ENCODE assay signal across 8 cellular contexts in genomic region chr11:62573592-62574362, GRCh38. TPM values are rescaled to one million over a fixed set of nuclear protein-coding genes. Genes with fewer than 3 reads are reported as not detected.
DNase-seq lines count a peak whose midpoint lies in the region; ATAC-seq and TF ChIP-seq lines count a peak whose summit lies in the region.

A gene with protein sequence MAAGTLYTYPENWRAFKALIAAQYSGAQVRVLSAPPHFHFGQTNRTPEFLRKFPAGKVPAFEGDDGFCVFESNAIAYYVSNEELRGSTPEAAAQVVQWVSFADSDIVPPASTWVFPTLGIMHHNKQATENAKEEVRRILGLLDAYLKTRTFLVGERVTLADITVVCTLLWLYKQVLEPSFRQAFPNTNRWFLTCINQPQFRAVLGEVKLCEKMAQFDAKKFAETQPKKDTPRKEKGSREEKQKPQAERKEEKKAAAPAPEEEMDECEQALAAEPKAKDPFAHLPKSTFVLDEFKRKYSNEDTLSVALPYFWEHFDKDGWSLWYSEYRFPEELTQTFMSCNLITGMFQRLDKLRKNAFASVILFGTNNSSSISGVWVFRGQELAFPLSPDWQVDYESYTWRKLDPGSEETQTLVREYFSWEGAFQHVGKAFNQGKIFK (minus strand): TSS chr11:62573891. CDS start chr11:62573842, 49 bp downstream.

- TF ChIP-seq CTCF in GM12864 (IDR thresholded peaks at IDR 0.05; ENCODE audit: low read depth, low read length, missing control alignments), result no peak
- no peak for TF ChIP-seq CTCF in parathyroid adenoma (IDR thresholded peaks at IDR 0.05)
- peak in 1 of 5 experiments; percentile 16 for TF ChIP-seq CTCF in tibial nerve (IDR thresholded peaks at IDR 0.05)

- peak; percentile 75 to 93 for TF ChIP-seq POLR2A in tibial nerve (IDR thresholded peaks at IDR 0.05)

- H3K36me3 ChIP-seq in parathyroid adenoma (ENCODE audit: control insufficient read depth, insufficient read depth, low read length) (no peaks in the 10 kb centered on the region), tibial nerve (peaks cover 2 to 75% (median 25%) of the 10 kb centered on the region in 3 donors)

- TF ChIP-seq EP300 in tibial nerve (IDR thresholded peaks at IDR 0.05), result peak; percentile 90 to 93

- H3K9me3 ChIP-seq in parathyroid adenoma (ENCODE audit: control insufficient read depth, low read length) (no peaks in the 10 kb centered on the region), tibial nerve (no peaks in the 10 kb centered on the region)

- H3K27ac ChIP-seq in parathyroid adenoma (peak within 1 kb of the TSS; percentile 80), tibial nerve (peak within 1 kb of the TSS; percentile 87 to 91 (median 88))

- H3K4me1 ChIP-seq in parathyroid adenoma (no peaks in the 10 kb centered on the region), tibial nerve (peaks cover 0 to 64% (median 24%) of the 10 kb centered on the region in 4 donors)

- peak; percentile 90 for ATAC-seq in HG02759 (IDR thresholded peaks at IDR 0.05; ENCODE audit: unreplicated experiment)
- peak; percentile 98 for ATAC-seq in Right ventricle myocardium inferior

- H3K4me3 ChIP-seq in GM12864 (ENCODE audit: low read depth, low read length), result peak within 1 kb of the TSS; percentile 94
- peak within 1 kb of the TSS; percentile 88 for H3K4me3 ChIP-seq in parathyroid adenoma (ENCODE audit: low read depth, low read length)
- H3K4me3 ChIP-seq in tibial nerve, result peak within 1 kb of the TSS; percentile 59 to 92 (median 88)

- peak within 1 kb of the TSS; percentile 84 for H3K4me2 ChIP-seq in parathyroid adenoma (ENCODE audit: low read length)

- H3K9ac ChIP-seq in parathyroid adenoma, result peak within 1 kb of the TSS; percentile 53

- H3K27me3 ChIP-seq in parathyroid adenoma (ENCODE audit: control insufficient read depth, insufficient read depth, low read length) (no peaks in the 10 kb centered on the region), tibial nerve (no peaks in the 10 kb centered on the region)

- H2AFZ ChIP-seq in parathyroid adenoma, result peak within 1 kb of the TSS; percentile 87

- intact Hi-C loops in Right ventricle myocardium inferior (cut with DNase I), result no loop called here

- no peaks in the 10 kb centered on the region for H3K79me2 ChIP-seq in parathyroid adenoma

- WGBS in tibial nerve, 2 donors, result 1% methylated on average over 40 to 45 of the region's 46 CpGs

- DNase-seq in GM12864 (ENCODE audit: low read depth) (peak; percentile 99), NCI-H1417 (lab: John Stamatoyannopoulos, UW) (peak; percentile 98 to 100 (median 100)), SW 1271 (lab: John Stamatoyannopoulos, UW) (peak; percentile 97 to 99), Right ventricle myocardium inferior (ENCODE audit: missing footprints) (peak; percentile 98), tibial nerve (ENCODE audit: low spot score in 2 of 2) (peak; percentile 96 to 98)
- DNase-seq in activated naive CD8-positive, alpha-beta T cell treated with anti-CD3 and anti-CD28 coated beads, Interleukin-2, amount 50 U/mL, for 16 hours (ENCODE audit: low read depth, low spot score), result peak; percentile 93

RNA-seq across cellular contexts. Expression of the gene that starts here (rescaled TPM):
- total RNA-seq in Right ventricle myocardium inferior (907 TPM), tibial nerve (1,000 to 10,000 TPM; 1,003 to 1,250 (median 1,110) TPM)

Comparison
In these comparisons a context has a peak if more than half of its experiments do, and no peak if none do; other contexts are left out.
1. Peak in every context shown above with its lines: DNase-seq, ATAC-seq, H3K4me3 ChIP-seq and H3K27ac ChIP-seq.